Comparison of ENCODE assay signal across 24 cellular contexts in the genomic region with DNA sequence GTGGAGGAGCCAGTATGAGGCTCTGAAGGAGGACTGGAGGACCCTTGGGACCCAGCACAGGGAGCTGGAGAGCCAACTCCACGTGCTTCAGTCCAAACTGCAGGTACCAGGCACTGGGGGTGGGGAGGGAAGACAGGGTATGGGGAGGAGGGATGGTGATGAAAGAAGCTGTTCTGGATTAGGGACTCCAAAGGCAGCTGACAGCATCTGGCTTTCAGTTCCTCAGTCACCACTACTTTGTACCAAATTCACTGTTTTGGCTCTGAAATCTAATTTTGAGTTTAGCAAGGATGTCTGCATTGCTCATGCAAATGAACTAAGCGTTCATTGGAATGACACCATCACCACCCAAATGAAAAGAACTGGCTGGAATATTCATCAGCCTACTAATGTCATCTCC. TPM values are rescaled to one million over a fixed set of nuclear protein-coding genes. Genes with fewer than 3 reads are reported as not detected.
A peak's percentile ranks its signal among the peaks of the same experiment; 100 is the strongest.
DNase-seq lines count a peak whose midpoint lies in the region; ATAC-seq, FAIRE-seq and TF ChIP-seq lines count a peak whose summit lies in the region.
"Had no signal": no experiment of that assay in that cellular context is flagged by ENCODE, and none has a peak within 500 bp of the region (broad histone marks: within the 10 kb centered on the region; RNA-seq: fewer than 3 reads in every experiment).

No MANE protein-coding gene starts in this region.

- no peak overlapping the region for H3K4me3 Mint-ChIP-seq in activated CD4-positive, alpha-beta T cell treated with anti-CD3 and anti-CD28 coated beads, Interleukin-2, amount 10 ng/mL, durations not matched to agents 24 days and 14 days
- H3K4me3 Mint-ChIP-seq in activated B cell treated with CpG ODN at 0.5 μM for 24 hours (peak overlapping the region; percentile 60), naive B cell (peak overlapping the region in 7 of 8 donors; percentile 54 to 85 (median 74))
- H3K4me3 Mint-ChIP-seq: T-helper 17 cell had no signal

- TF ChIP-seq CTCF in activated B cell treated with CpG ODN at 0.5 μM for 24 hours (IDR thresholded peaks at IDR 0.05) (no peak), GM10266 (IDR thresholded peaks at IDR 0.05; ENCODE audit: control insufficient read depth, insufficient read depth, low read depth, missing control alignments) (no peak)

- POLR2A ChIA-PET in activated B cell treated with CpG ODN at 0.5 μM for 24 hours (lab: Charles Lee): interaction anchor here (1.0 to 4.9 kb wide), 5 partner anchors 8 to 48 kb away, joined by 3 to 49 read pairs (median 3); a partner anchor contains a TSS

- DNase-seq in activated CD4-positive, alpha-beta T cell treated with anti-CD3 and anti-CD28 coated beads, Interleukin-2, amount 10 ng/mL, durations not matched to agents 24 days and 14 days: no peak
- no peak for DNase-seq in activated CD4-positive, alpha-beta T cell treated with anti-CD3 and anti-CD28 coated beads, Interleukin-2, amount 50 U/mL, for 4 hours
- DNase-seq in GM19239 (ENCODE audit: insufficient read length, low spot score) (no peak), activated B cell treated with CpG ODN at 0.5 μM for 24 hours (no peak), naive B cell (no peak), GM10266 (ENCODE audit: extremely low spot score) (no peak), mucosa of gallbladder (ENCODE audit: low spot score) (no peak)
- DNase-seq: brain microvascular endothelial cell; cortex of kidney; Kasumi-1; NCI-H1105; NCI-H2107; NCI-H526; PC-3; retina; SHP77 treated with DMSO at 0.1 percent for 48 hours; stimulated activated CD4-positive, alpha-beta T cell treated with anti-CD3 and anti-CD28 coated beads, Interleukin-12 subunit alpha, Interleukin-12 subunit beta, amount 100 ng/mL, for 4 hours; stimulated activated CD8-positive, alpha-beta memory T cell treated with anti-CD3 and anti-CD28 coated beads, Interleukin-4, amount 100 ng/mL, for 48 hours; T-helper 17 cell; testis had no signal

- peak; percentile 44 for FAIRE-seq in GM19239 (lab: Jason Lieb, UNC)
- FAIRE-seq: A549, endothelial cell of umbilical vein had no signal

- H3K9me3 Mint-ChIP-seq in activated CD4-positive, alpha-beta T cell treated with anti-CD3 and anti-CD28 coated beads, Interleukin-2, amount 10 ng/mL, durations not matched to agents 24 days and 14 days: no peaks in the 10 kb centered on the region
- H3K9me3 Mint-ChIP-seq in activated B cell treated with CpG ODN at 0.5 μM for 24 hours (no peaks in the 10 kb centered on the region), naive B cell (no peaks in the 10 kb centered on the region)

- H3K27me3 Mint-ChIP-seq in activated CD4-positive, alpha-beta T cell treated with anti-CD3 and anti-CD28 coated beads, Interleukin-2, amount 10 ng/mL, durations not matched to agents 24 days and 14 days: no peaks in the 10 kb centered on the region
- no peaks in the 10 kb centered on the region for H3K27me3 Mint-ChIP-seq in activated B cell treated with CpG ODN at 0.5 μM for 24 hours
- H3K27me3 Mint-ChIP-seq in naive B cell: no peaks in the 10 kb centered on the region
- H3K27me3 Mint-ChIP-seq: T-helper 17 cell had no signal

- peaks cover 65% of the 10 kb centered on the region for H3K36me3 Mint-ChIP-seq in activated CD4-positive, alpha-beta T cell treated with anti-CD3 and anti-CD28 coated beads, Interleukin-2, amount 10 ng/mL, durations not matched to agents 24 days and 14 days (ENCODE audit: low read depth)
- H3K36me3 Mint-ChIP-seq in activated B cell treated with CpG ODN at 0.5 μM for 24 hours (ENCODE audit: low read depth): peaks cover 62% of the 10 kb centered on the region
- H3K36me3 Mint-ChIP-seq in naive B cell: peaks cover 24 to 31% of the 10 kb centered on the region in 2 donors

- H3K27ac Mint-ChIP-seq in activated CD4-positive, alpha-beta T cell treated with anti-CD3 and anti-CD28 coated beads, Interleukin-2, amount 10 ng/mL, durations not matched to agents 24 days and 14 days: peak overlapping the region; percentile 51
- H3K27ac Mint-ChIP-seq in activated B cell treated with CpG ODN at 0.5 μM for 24 hours (no peak overlapping the region), naive B cell (peak overlapping the region in 3 of 6 donors; percentile 24 to 95 (median 44))
- H3K27ac Mint-ChIP-seq: T-helper 17 cell had no signal

- intact Hi-C loops in activated CD4-positive, alpha-beta T cell treated with anti-CD3 and anti-CD28 coated beads, Interleukin-2, amount 10 ng/mL, durations not matched to agents 24 days and 14 days (cut with micrococcal nuclease): no loop called here
- intact Hi-C loops in activated B cell treated with CpG ODN at 0.5 μM for 24 hours (cut with micrococcal nuclease): loop anchor here (2.0 kb wide), 1 partner anchor 19 kb away; a partner anchor contains a TSS

- no peak for ATAC-seq in activated B cell treated with CpG ODN at 0.5 μM for 24 hours (ENCODE audit: low read depth)
- ATAC-seq in naive B cell (ENCODE audit: low read depth in 2 of 2): peak in 1 of 2 donors; percentile 30
- no peak for ATAC-seq in HG02588 (IDR thresholded peaks at IDR 0.05; ENCODE audit: unreplicated experiment)
- ATAC-seq: A549, PC-3, T-helper 17 cell had no signal

- H3K4me1 Mint-ChIP-seq in activated CD4-positive, alpha-beta T cell treated with anti-CD3 and anti-CD28 coated beads, Interleukin-2, amount 10 ng/mL, durations not matched to agents 24 days and 14 days: peaks cover 47% of the 10 kb centered on the region
- H3K4me1 Mint-ChIP-seq in activated B cell treated with CpG ODN at 0.5 μM for 24 hours (no peaks in the 10 kb centered on the region), naive B cell (peaks cover 0 to 11% (median 8%) of the 10 kb centered on the region in 3 donors)

- CTCF ChIA-PET in activated B cell treated with CpG ODN at 0.5 μM for 24 hours (lab: Charles Lee): interaction anchor here (0.8 to 2.3 kb wide), 9 partner anchors 8 to 83 kb away, joined by 3 to 15 read pairs (median 3); a partner anchor contains a TSS

RNA-seq across cellular contexts. Expression of a gene that starts 8.7 kb away (rescaled TPM):
- total RNA-seq in activated CD4-positive, alpha-beta T cell treated with anti-CD3 and anti-CD28 coated beads, Interleukin-2, amount 10 ng/mL, durations not matched to agents 24 days and 14 days: 2.4 and 3.2 TPM in 2 replicates
- total RNA-seq in activated B cell treated with CpG ODN at 0.5 μM for 24 hours (3.7 TPM in 2 replicates), mucosa of gallbladder (1.8 TPM)
- 1 to 10 TPM in 1 of 6 donors, under 1 TPM in 5; 0.45 to 1.9 (median 0.66) TPM for polyA plus RNA-seq in naive B cell (ENCODE audit: low read depth in 6 of 6)

RNA-seq across cellular contexts. Expression of a gene that starts 19.8 kb away (rescaled TPM):
- total RNA-seq in activated CD4-positive, alpha-beta T cell treated with anti-CD3 and anti-CD28 coated beads, Interleukin-2, amount 10 ng/mL, durations not matched to agents 24 days and 14 days: 392 and 394 TPM in 2 replicates
- 158 and 166 TPM in 2 replicates for total RNA-seq in activated B cell treated with CpG ODN at 0.5 μM for 24 hours
- polyA plus RNA-seq in naive B cell (ENCODE audit: low read depth in 6 of 6): 100 to 1,000 TPM; 161 to 281 (median 243) TPM
- 8.9 TPM for total RNA-seq in mucosa of gallbladder
- total RNA-seq: endothelial cell of umbilical vein, HT-29, PC-3 had no signal
- polyA plus RNA-seq: A549, endothelial cell of umbilical vein had no signal

RNA-seq across cellular contexts. Expression of a gene that starts 30.3 kb away (rescaled TPM):
- total RNA-seq in activated CD4-positive, alpha-beta T cell treated with anti-CD3 and anti-CD28 coated beads, Interleukin-2, amount 10 ng/mL, durations not matched to agents 24 days and 14 days: 0.07 TPM in 1 of 2 replicates, not detected in the other
- total RNA-seq in activated B cell treated with CpG ODN at 0.5 μM for 24 hours (0.42 and 0.81 TPM in 2 replicates), mucosa of gallbladder (104 TPM)
- 1 to 10 TPM in 4 of 6 donors, under 1 TPM in 1, not detected in 1; 0.54 to 2.4 (median 1.8) TPM for polyA plus RNA-seq in naive B cell (ENCODE audit: low read depth in 6 of 6)

RNA-seq across cellular contexts. Expression of a gene that starts 52.1 kb away (rescaled TPM):
- total RNA-seq in activated CD4-positive, alpha-beta T cell treated with anti-CD3 and anti-CD28 coated beads, Interleukin-2, amount 10 ng/mL, durations not matched to agents 24 days and 14 days: 17.2 and 17.6 TPM in 2 replicates
- total RNA-seq in activated B cell treated with CpG ODN at 0.5 μM for 24 hours (13.3 and 15.4 TPM in 2 replicates), mucosa of gallbladder (5.0 TPM)
- 10 to 100 TPM in 1 of 6 donors, 1 to 10 TPM in 5; 4.1 to 11.9 (median 6.8) TPM for polyA plus RNA-seq in naive B cell (ENCODE audit: low read depth in 6 of 6)

Comparison
In these comparisons a context has a peak if more than half of its experiments do, and no peak if none do; other contexts are left out.
1. RNA of a gene that starts 19.8 kb away (total RNA-seq): 392 to 394 TPM in activated CD4-positive, alpha-beta T cell treated with anti-CD3 and anti-CD28 coated beads, Interleukin-2, amount 10 ng/mL, durations not matched to agents 24 days and 14 days and 158 to 166 TPM in activated B cell treated with CpG ODN at 0.5 μM for 24 hours; 8.9 TPM in mucosa of gallbladder (single experiment); every median in the first group is over 10 times any median in the second.
2. RNA of a gene that starts 30.3 kb away (total RNA-seq): 104 TPM in mucosa of gallbladder (single experiment); 0.42 to 0.81 TPM in activated B cell treated with CpG ODN at 0.5 μM for 24 hours and 0.07 TPM in activated CD4-positive, alpha-beta T cell treated with anti-CD3 and anti-CD28 coated beads, Interleukin-2, amount 10 ng/mL, durations not matched to agents 24 days and 14 days; every median in the first group is over 10 times any median in the second.